ENCODE assay signal across 8 cellular contexts in the genomic region with DNA sequence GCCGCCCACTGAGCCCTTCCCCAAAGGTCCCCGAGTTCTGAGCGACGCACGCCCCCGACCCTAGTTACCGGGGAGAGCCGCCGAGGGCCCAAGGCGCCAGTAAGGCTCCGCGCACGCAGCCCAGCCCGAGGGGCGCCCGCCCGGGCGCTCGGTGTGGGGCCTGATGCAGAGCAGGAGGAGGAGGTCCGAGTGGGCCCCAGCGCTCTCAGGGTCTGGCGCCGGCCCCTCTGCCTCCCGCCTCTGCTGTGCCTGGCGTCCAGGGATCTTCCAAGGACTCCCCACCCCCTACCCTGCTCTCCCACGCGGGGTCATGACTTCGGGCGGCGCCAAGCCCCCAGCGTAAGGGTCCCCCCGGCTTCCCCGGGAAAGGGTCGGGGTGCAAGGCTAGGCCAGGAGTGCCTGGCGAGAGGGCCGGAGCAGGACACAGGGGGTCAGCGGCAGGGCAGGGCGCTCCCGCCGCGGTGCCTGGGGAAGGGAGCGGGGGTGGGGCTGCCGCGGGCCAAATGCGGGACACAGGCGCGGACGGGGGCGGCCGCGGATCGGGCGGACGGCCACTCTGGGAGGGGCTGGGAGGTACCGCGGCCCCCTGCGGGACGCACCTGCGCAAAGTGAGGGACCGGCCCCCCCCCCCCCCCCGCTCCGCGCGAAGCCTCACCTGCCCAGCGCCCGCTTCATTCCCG. TPM values are rescaled to one million over a fixed set of nuclear protein-coding genes. Genes with fewer than 3 reads are reported as not detected.
DNase-seq lines count a peak whose midpoint lies in the region; ATAC-seq, FAIRE-seq and TF ChIP-seq lines count a peak whose summit lies in the region.

No MANE protein-coding gene starts in this region.

- no peaks in the 10 kb centered on the region for H3K27me3 ChIP-seq in pancreas

- ATAC-seq in Right ventricle myocardium inferior, result peak; percentile 17
- ATAC-seq in HG03025 (IDR thresholded peaks at IDR 0.05; ENCODE audit: low FRiP score, unreplicated experiment), result peak; percentile 26
- ATAC-seq in pancreas, result peak; percentile 38 to 62 (median 50)

- H3K4me1 ChIP-seq in pancreas, result peaks cover 0 to 8% (median 0%) of the 10 kb centered on the region in 3 donors

- H3K4me3 ChIP-seq in pancreas, result peak overlapping the region; percentile 87 to 97 (median 92)

- peak overlapping the region; percentile 82 to 94 (median 91) for H3K27ac ChIP-seq in pancreas

- no peaks in the 10 kb centered on the region for H3K36me3 ChIP-seq in pancreas

- FAIRE-seq in pancreas (lab: Jason Lieb, UNC), result no peak

- intact Hi-C loops in Right ventricle myocardium inferior (cut with DNase I), result loop anchor here (2.0 to 5.0 kb wide), 4 partner anchors 133 to 397 kb away; a partner anchor contains a TSS
- intact Hi-C loops in cardiac septum (cut with DNase I), result loop anchor here (1.0 to 10.0 kb wide), 5 partner anchors 17 to 325 kb away; a partner anchor contains a TSS
- intact Hi-C loops in pancreas (cut with DNase I), result no loop called here

- no peak for TF ChIP-seq CTCF in pancreas (IDR thresholded peaks at IDR 0.05)

- DNase-seq in Right ventricle myocardium inferior (ENCODE audit: missing footprints), result no peak
- no peak for DNase-seq in cardiac septum (ENCODE audit: low spot score)
- peak; percentile 47 for DNase-seq in NCI-H774 (lab: John Stamatoyannopoulos, UW)
- DNase-seq in activated gamma-delta T cell treated with anti-CD3 and anti-CD28 coated beads, Interleukin-2, amount 50 U/mL, for 16 hours (ENCODE audit: low read depth), result peak; percentile 7
- peak; percentile 40 for DNase-seq in glomerular visceral epithelial cell (ENCODE audit: extremely low spot score)
- DNase-seq in pancreas, result peak; percentile 40 to 86 (median 58)
- DNase-seq in GF-D8 (lab: John Stamatoyannopoulos, UW), result no peak

- 1% methylated on average over 46 to 67 of the region's 67 CpGs for WGBS in pancreas, 2 donors

- H3K9me3 ChIP-seq in pancreas, result no peaks in the 10 kb centered on the region

RNA-seq across cellular contexts. Expression of a gene that starts 0.6 kb away (rescaled TPM):
- 23.3 TPM for total RNA-seq in Right ventricle myocardium inferior
- total RNA-seq in cardiac septum, result 35.8 TPM
- total RNA-seq in pancreas, result 10 to 100 TPM; 44.4 to 73.0 (median 53.9) TPM
- 10 to 100 TPM; 55.9 to 64.3 TPM for polyA plus RNA-seq in pancreas

RNA-seq across cellular contexts. Expression of a gene that starts 17.5 kb away (rescaled TPM):
- 0.73 TPM for total RNA-seq in Right ventricle myocardium inferior
- 0.43 TPM for total RNA-seq in cardiac septum
- total RNA-seq in pancreas, result under 1 TPM; 0.32 to 0.98 (median 0.50) TPM
- under 1 TPM; 0.46 to 0.52 TPM for polyA plus RNA-seq in pancreas

Comparison
In these comparisons a context has a peak if more than half of its experiments do, and no peak if none do; other contexts are left out.
1. DNase-seq: peak in NCI-H774 (single experiment), activated gamma-delta T cell treated with anti-CD3 and anti-CD28 coated beads, Interleukin-2, amount 50 U/mL, for 16 hours (single experiment), glomerular visceral epithelial cell (single experiment) and pancreas (6 of 6); none in Right ventricle myocardium inferior (single experiment), cardiac septum (single experiment) and GF-D8 (single experiment).
2. intact Hi-C loops: an anchor here in Right ventricle myocardium inferior (2.0 to 5.0 kb wide) and cardiac septum (1.0 to 10.0 kb wide); none called in pancreas.
3. Peak in every context shown above with its lines, with median percentiles within 50 percentile points of each other: ATAC-seq.